ENCODE assay signal across 1 cellular context in genomic region chr17:36722121-36722902, GRCh38.
TF ChIP-seq lines count a peak whose summit lies in the region.

No MANE protein-coding gene starts in this region.

TF ChIP-seq in K562, 482 proteins besides CTCF, POLR2A, EP300 and RAD21 (continued from another document and continues in another):
- TF ChIP-seq ARID3A (IDR thresholded peaks at IDR 0.05; ENCODE audit: borderline replicate concordance, low read depth, low read length) (no peak), FOSL1 (tag; conservative IDR thresholded peaks at IDR 0.05) (no peak), ZNF586 (CRISPR knock-in tag; conservative IDR thresholded peaks at IDR 0.05) (peak; percentile 64; the same call in 1 of the 2 replicates), POU5F1 (IDR thresholded peaks at IDR 0.05; ENCODE audit: borderline replicate concordance, low read depth, low read length, partially characterized antibody) (no peak), NONO (IDR thresholded peaks at IDR 0.05; ENCODE audit: low read depth in 2 of 2, low read length in 1 of 2) (0 out of 4 replicates have a peak, but pooled peaks of 1 of the 2 experiments have one; percentile 22), ZNF699 (CRISPR knock-in tag; IDR thresholded peaks at IDR 0.05; ENCODE audit: insufficient replicate concordance) (no peak), RUNX1 (IDR thresholded peaks at IDR 0.05; ENCODE audit: low read depth) (no peak), FUS (optimal IDR thresholded peaks at IDR 0.05; ENCODE audit: low read depth, low read length) (no peak), ZNF76 (CRISPR knock-in tag; IDR thresholded peaks at IDR 0.05; ENCODE audit: borderline replicate concordance) (0 out of 2 replicates have a peak, but pooled peaks have one; percentile 12), ZEB2 (IDR thresholded peaks at IDR 0.05) (0 out of 2 replicates have a peak, but pooled peaks have one; percentile 14), ZFP36 (IDR thresholded peaks at IDR 0.05; ENCODE audit: low read depth, low read length, partially characterized antibody) (no peak), GATAD2A (IDR thresholded peaks at IDR 0.05) (no peak), SLC30A9 (CRISPR knock-in tag; IDR thresholded peaks at IDR 0.05) (no peak), NCOR1 (IDR thresholded peaks at IDR 0.05) (no peak; the same call in 1 of the 2 replicates), ZNF445 (CRISPR knock-in tag; IDR thresholded peaks at IDR 0.05; ENCODE audit: low read depth) (no peak), CBX3 (IDR thresholded peaks at IDR 0.05; ENCODE audit: borderline replicate concordance in 1 of 2, low read length in 2 of 2) (peak in 1 of 2 experiments; percentile 58; a peak in 1 of 3 replicates), ZBTB2 (IDR thresholded peaks at IDR 0.05) (peak; percentile 16; the same call in 1 of the 2 replicates), SMAD1 (IDR thresholded peaks at IDR 0.05; ENCODE audit: low read depth, low read length, partially characterized antibody) (no peak), PRDM10 (IDR thresholded peaks at IDR 0.05; ENCODE audit: partially characterized antibody) (peak; percentile 88), ZNF75A (CRISPR knock-in tag; IDR thresholded peaks at IDR 0.05) (no peak), HBP1 (CRISPR knock-in tag; IDR thresholded peaks at IDR 0.05) (0 out of 2 replicates have a peak, but pooled peaks have one; percentile 28), BHLHE40 (IDR thresholded peaks at IDR 0.05; ENCODE audit: low read length) (no peak), EWSR1 (IDR thresholded peaks at IDR 0.05; ENCODE audit: borderline replicate concordance, low read depth, partially characterized antibody) (no peak), ETV1 (tag; conservative IDR thresholded peaks at IDR 0.05; ENCODE audit: low read depth) (peak; percentile 84), FOXP4 (CRISPR knock-in tag; IDR thresholded peaks at IDR 0.05; ENCODE audit: borderline replicate concordance) (no peak; the same call in 1 of the 2 replicates), ZSCAN32 (CRISPR knock-in tag; IDR thresholded peaks at IDR 0.05) (0 out of 2 replicates have a peak, but pooled peaks have one; percentile 25)
- TF ChIP-seq, protein P1, sequence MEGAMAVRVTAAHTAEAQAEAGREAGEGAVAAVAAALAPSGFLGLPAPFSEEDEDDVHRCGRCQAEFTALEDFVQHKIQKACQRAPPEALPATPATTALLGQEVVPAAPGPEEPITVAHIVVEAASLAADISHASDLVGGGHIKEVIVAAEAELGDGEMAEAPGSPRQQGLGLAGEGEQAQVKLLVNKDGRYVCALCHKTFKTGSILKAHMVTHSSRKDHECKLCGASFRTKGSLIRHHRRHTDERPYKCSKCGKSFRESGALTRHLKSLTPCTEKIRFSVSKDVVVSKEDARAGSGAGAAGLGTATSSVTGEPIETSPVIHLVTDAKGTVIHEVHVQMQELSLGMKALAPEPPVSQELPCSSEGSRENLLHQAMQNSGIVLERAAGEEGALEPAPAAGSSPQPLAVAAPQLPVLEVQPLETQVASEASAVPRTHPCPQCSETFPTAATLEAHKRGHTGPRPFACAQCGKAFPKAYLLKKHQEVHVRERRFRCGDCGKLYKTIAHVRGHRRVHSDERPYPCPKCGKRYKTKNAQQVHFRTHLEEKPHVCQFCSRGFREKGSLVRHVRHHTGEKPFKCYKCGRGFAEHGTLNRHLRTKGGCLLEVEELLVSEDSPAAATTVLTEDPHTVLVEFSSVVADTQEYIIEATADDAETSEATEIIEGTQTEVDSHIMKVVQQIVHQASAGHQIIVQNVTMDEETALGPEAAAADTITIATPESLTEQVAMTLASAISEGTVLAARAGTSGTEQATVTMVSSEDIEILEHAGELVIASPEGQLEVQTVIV (CRISPR knock-in tag; IDR thresholded peaks at IDR 0.05; ENCODE audit: borderline replicate concordance): no peak
- TF ChIP-seq, protein P2, sequence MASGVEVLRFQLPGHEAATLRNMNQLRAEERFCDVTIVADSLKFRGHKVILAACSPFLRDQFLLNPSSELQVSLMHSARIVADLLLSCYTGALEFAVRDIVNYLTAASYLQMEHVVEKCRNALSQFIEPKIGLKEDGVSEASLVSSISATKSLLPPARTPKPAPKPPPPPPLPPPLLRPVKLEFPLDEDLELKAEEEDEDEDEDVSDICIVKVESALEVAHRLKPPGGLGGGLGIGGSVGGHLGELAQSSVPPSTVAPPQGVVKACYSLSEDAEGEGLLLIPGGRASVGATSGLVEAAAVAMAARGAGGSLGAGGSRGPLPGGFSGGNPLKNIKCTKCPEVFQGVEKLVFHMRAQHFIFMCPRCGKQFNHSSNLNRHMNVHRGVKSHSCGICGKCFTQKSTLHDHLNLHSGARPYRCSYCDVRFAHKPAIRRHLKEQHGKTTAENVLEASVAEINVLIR (CRISPR knock-in tag; IDR thresholded peaks at IDR 0.05): no peak
- TF ChIP-seq, protein P3, sequence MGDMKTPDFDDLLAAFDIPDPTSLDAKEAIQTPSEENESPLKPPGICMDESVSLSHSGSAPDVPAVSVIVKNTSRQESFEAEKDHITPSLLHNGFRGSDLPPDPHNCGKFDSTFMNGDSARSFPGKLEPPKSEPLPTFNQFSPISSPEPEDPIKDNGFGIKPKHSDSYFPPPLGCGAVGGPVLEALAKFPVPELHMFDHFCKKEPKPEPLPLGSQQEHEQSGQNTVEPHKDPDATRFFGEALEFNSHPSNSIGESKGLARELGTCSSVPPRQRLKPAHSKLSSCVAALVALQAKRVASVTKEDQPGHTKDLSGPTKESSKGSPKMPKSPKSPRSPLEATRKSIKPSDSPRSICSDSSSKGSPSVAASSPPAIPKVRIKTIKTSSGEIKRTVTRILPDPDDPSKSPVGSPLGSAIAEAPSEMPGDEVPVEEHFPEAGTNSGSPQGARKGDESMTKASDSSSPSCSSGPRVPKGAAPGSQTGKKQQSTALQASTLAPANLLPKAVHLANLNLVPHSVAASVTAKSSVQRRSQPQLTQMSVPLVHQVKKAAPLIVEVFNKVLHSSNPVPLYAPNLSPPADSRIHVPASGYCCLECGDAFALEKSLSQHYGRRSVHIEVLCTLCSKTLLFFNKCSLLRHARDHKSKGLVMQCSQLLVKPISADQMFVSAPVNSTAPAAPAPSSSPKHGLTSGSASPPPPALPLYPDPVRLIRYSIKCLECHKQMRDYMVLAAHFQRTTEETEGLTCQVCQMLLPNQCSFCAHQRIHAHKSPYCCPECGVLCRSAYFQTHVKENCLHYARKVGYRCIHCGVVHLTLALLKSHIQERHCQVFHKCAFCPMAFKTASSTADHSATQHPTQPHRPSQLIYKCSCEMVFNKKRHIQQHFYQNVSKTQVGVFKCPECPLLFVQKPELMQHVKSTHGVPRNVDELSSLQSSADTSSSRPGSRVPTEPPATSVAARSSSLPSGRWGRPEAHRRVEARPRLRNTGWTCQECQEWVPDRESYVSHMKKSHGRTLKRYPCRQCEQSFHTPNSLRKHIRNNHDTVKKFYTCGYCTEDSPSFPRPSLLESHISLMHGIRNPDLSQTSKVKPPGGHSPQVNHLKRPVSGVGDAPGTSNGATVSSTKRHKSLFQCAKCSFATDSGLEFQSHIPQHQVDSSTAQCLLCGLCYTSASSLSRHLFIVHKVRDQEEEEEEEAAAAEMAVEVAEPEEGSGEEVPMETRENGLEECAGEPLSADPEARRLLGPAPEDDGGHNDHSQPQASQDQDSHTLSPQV (IDR thresholded peaks at IDR 0.05): peak; percentile 85
- TF ChIP-seq, protein P4, sequence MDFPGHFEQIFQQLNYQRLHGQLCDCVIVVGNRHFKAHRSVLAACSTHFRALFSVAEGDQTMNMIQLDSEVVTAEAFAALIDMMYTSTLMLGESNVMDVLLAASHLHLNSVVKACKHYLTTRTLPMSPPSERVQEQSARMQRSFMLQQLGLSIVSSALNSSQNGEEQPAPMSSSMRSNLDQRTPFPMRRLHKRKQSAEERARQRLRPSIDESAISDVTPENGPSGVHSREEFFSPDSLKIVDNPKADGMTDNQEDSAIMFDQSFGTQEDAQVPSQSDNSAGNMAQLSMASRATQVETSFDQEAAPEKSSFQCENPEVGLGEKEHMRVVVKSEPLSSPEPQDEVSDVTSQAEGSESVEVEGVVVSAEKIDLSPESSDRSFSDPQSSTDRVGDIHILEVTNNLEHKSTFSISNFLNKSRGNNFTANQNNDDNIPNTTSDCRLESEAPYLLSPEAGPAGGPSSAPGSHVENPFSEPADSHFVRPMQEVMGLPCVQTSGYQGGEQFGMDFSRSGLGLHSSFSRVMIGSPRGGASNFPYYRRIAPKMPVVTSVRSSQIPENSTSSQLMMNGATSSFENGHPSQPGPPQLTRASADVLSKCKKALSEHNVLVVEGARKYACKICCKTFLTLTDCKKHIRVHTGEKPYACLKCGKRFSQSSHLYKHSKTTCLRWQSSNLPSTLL (IDR thresholded peaks at IDR 0.05): no peak
- TF ChIP-seq, protein P5, sequence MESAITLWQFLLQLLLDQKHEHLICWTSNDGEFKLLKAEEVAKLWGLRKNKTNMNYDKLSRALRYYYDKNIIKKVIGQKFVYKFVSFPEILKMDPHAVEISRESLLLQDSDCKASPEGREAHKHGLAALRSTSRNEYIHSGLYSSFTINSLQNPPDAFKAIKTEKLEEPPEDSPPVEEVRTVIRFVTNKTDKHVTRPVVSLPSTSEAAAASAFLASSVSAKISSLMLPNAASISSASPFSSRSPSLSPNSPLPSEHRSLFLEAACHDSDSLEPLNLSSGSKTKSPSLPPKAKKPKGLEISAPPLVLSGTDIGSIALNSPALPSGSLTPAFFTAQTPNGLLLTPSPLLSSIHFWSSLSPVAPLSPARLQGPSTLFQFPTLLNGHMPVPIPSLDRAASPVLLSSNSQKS (CRISPR knock-in tag; IDR thresholded peaks at IDR 0.05): no peak
